In genomic region chr21:44337941-44338895, GRCh38 we compare ENCODE assay signal across 8 cellular contexts. TPM values are rescaled to one million over a fixed set of nuclear protein-coding genes. Genes with fewer than 3 reads are reported as not detected.
A peak's percentile ranks its signal among the peaks of the same experiment; 100 is the strongest.
DNase-seq lines count a peak whose midpoint lies in the region; ATAC-seq and TF ChIP-seq lines count a peak whose summit lies in the region.

No MANE protein-coding gene starts in this region.

- peak overlapping the region; percentile 76 for H3K27ac Mint-ChIP-seq in activated naive CD4-positive, alpha-beta T cell treated with anti-CD3 and anti-CD28 coated beads, Interleukin-2, amount 50 U/mL, for 24 hours

- H3K79me2 ChIP-seq in neural cell (replicated peaks; ENCODE audit: insufficient read depth, low read length), result no peaks in the 10 kb centered on the region

- H3K27me3 Mint-ChIP-seq in activated naive CD4-positive, alpha-beta T cell treated with anti-CD3 and anti-CD28 coated beads, Interleukin-2, amount 50 U/mL, for 24 hours, result no peaks in the 10 kb centered on the region

- no peaks in the 10 kb centered on the region for H4K20me1 ChIP-seq in neural cell (ENCODE audit: insufficient read depth)

- TF ChIP-seq CTCF in AG04449 (IDR thresholded peaks at IDR 0.05; ENCODE audit: insufficient read depth, low read length, missing control alignments) (peak; percentile 51), GM12872 (IDR thresholded peaks at IDR 0.05; ENCODE audit: insufficient read depth, low read depth, low read length) (0 out of 3 replicates have a peak, but pooled peaks have one; percentile 9), foreskin keratinocyte (conservative IDR thresholded peaks at IDR 0.05) (peak; percentile 50), neural cell (IDR thresholded peaks at IDR 0.05; ENCODE audit: poor library complexity, severe bottlenecking) (peak; percentile 54)

- peak overlapping the region; percentile 43 for H3K4me3 Mint-ChIP-seq in activated naive CD4-positive, alpha-beta T cell treated with anti-CD3 and anti-CD28 coated beads, Interleukin-2, amount 50 U/mL, for 24 hours

- H3K27ac ChIP-seq in foreskin keratinocyte (no peak overlapping the region), neural cell (ENCODE audit: low read length) (peak overlapping the region; percentile 39)

- peak overlapping the region; percentile 55 for H3K9ac ChIP-seq in neural cell (ENCODE audit: low read length)

- H3K9me3 ChIP-seq in neural cell (ENCODE audit: low read length), result no peaks in the 10 kb centered on the region

- H3K27me3 ChIP-seq in foreskin keratinocyte (no peaks in the 10 kb centered on the region), neural cell (ENCODE audit: insufficient read depth, low read depth, low read length) (no peaks in the 10 kb centered on the region)

- H3K9me2 ChIP-seq in neural cell (ENCODE audit: insufficient read depth, low read length), result no peaks in the 10 kb centered on the region

- peak; percentile 5 for DNase-seq in AG04449 (ENCODE audit: low read depth, low spot score)
- DNase-seq in NCI-H510A (lab: John Stamatoyannopoulos, UW), result peak; percentile 29
- DNase-seq in foreskin keratinocyte, result peak; percentile 12 to 35

- H3K4me2 ChIP-seq in neural cell (ENCODE audit: low read length), result peak overlapping the region; percentile 76

- H3K4me1 ChIP-seq in foreskin keratinocyte, result no peaks in the 10 kb centered on the region

- no peaks in the 10 kb centered on the region for H3K36me3 Mint-ChIP-seq in activated naive CD4-positive, alpha-beta T cell treated with anti-CD3 and anti-CD28 coated beads, Interleukin-2, amount 50 U/mL, for 24 hours

- H3K9me3 Mint-ChIP-seq in activated naive CD4-positive, alpha-beta T cell treated with anti-CD3 and anti-CD28 coated beads, Interleukin-2, amount 50 U/mL, for 24 hours, result no peaks in the 10 kb centered on the region

- H3F3A ChIP-seq in neural cell (ENCODE audit: insufficient read depth, low read length, poor library complexity, severe bottlenecking), result no peaks in the 10 kb centered on the region

- peak; percentile 52 for TF ChIP-seq RAD21 in neural cell (conservative IDR thresholded peaks at IDR 0.05)

- POLR2A ChIA-PET in AG04449 (lab: Yijun Ruan, JAX), result interaction anchor here (0.6 to 1.2 kb wide), 4 partner anchors 9 to 140 kb away, joined by 3 read pairs; partner anchors contain the start of gene PFKL

- peak overlapping the region; percentile 60 for H2AFZ ChIP-seq in neural cell (ENCODE audit: low read depth, low read length)

- peaks cover 27% of the 10 kb centered on the region for H3K4me1 Mint-ChIP-seq in activated naive CD4-positive, alpha-beta T cell treated with anti-CD3 and anti-CD28 coated beads, Interleukin-2, amount 50 U/mL, for 24 hours

- CTCF ChIA-PET in AG04449 (lab: Yijun Ruan, JAX), result interaction anchor here (0.9 to 2.2 kb wide), 7 partner anchors 9 to 461 kb away, joined by 3 to 10 read pairs (median 5); no protein-coding TSS in a partner anchor

- H3K4me3 ChIP-seq in AG04449 (ENCODE audit: low read depth, low read length) (peak overlapping the region; percentile 53), neural cell (ENCODE audit: low read length) (peak overlapping the region; percentile 67)

- no peaks in the 10 kb centered on the region for H3K36me3 ChIP-seq in neural cell (ENCODE audit: insufficient read depth, low read length)

- ATAC-seq in foreskin keratinocyte (peak; percentile 7), HG03469 (IDR thresholded peaks at IDR 0.05; ENCODE audit: unreplicated experiment) (no peak), HG03039 (IDR thresholded peaks at IDR 0.05; ENCODE audit: unreplicated experiment) (no peak)

- no peak for TF ChIP-seq EP300 in neural cell (conservative IDR thresholded peaks at IDR 0.05; ENCODE audit: poor library complexity, severe bottlenecking)

TF ChIP-seq in neural cell, 6 proteins besides CTCF, POLR2A, EP300 and RAD21:
- peak; percentile 39 for TF ChIP-seq MXI1 (conservative IDR thresholded peaks at IDR 0.05; ENCODE audit: poor library complexity, severe bottlenecking)
- TF ChIP-seq SMC3 (conservative IDR thresholded peaks at IDR 0.05; ENCODE audit: poor library complexity), result peak; percentile 62
- TF ChIP-seq POLR2AphosphoS5 (IDR thresholded peaks at IDR 0.05), result no peak

RNA-seq across cellular contexts. Expression of gene CFAP410, which starts 1.0 kb away (rescaled TPM):
- 6.6 and 8.1 TPM in 2 replicates for total RNA-seq in foreskin keratinocyte
- 9.3 and 11.5 TPM in 2 replicates for polyA plus RNA-seq in foreskin keratinocyte
- polyA plus RNA-seq in neural cell, result 36.0 and 36.5 TPM in 2 replicates
- 10.9 and 11.4 TPM in 2 replicates for polyA minus RNA-seq in neural cell

RNA-seq across cellular contexts. Expression of gene TRPM2, which starts 15.2 kb away (rescaled TPM):
- 1.1 and 2.5 TPM in 2 replicates for total RNA-seq in foreskin keratinocyte
- 1.5 and 3.4 TPM in 2 replicates for polyA plus RNA-seq in foreskin keratinocyte
- 0.14 and 0.16 TPM in 2 replicates for polyA plus RNA-seq in neural cell
- polyA minus RNA-seq in neural cell, result 0.24 TPM in 1 of 2 replicates, not detected in the other

RNA-seq across cellular contexts. Expression of gene PFKL, which starts 38.4 kb away (rescaled TPM):
- total RNA-seq in foreskin keratinocyte, result 93.8 and 104 TPM in 2 replicates
- polyA plus RNA-seq in foreskin keratinocyte (91.0 and 98.3 TPM in 2 replicates), neural cell (79.6 and 94.4 TPM in 2 replicates)
- polyA minus RNA-seq in neural cell, result 66.6 and 81.6 TPM in 2 replicates

RNA-seq across cellular contexts. Expression of gene AIRE, which starts 52.5 kb away (rescaled TPM):
- total RNA-seq in foreskin keratinocyte, result not detected in 2 replicates
- polyA plus RNA-seq in foreskin keratinocyte (not detected in 2 replicates), neural cell (not detected in 2 replicates)
- not detected in 2 replicates for polyA minus RNA-seq in neural cell
